1 cellular context compared by ENCODE assay signal in genomic region chr5:160466889-160467554, GRCh38.
TF ChIP-seq lines count a peak whose summit lies in the region.

No MANE protein-coding gene starts in this region.

TF ChIP-seq in GM23338, 12 proteins besides CTCF, POLR2A, EP300 and RAD21:
- TF ChIP-seq ZNF462 (CRISPR knock-in tag; IDR thresholded peaks at IDR 0.05): no peak
- TF ChIP-seq STAT1 (IDR thresholded peaks at IDR 0.05; ENCODE audit: unreplicated experiment): no peak
- TF ChIP-seq ZNF331 (CRISPR knock-in tag; IDR thresholded peaks at IDR 0.05; ENCODE audit: low read depth): no peak
- TF ChIP-seq NANOG (IDR thresholded peaks at IDR 0.05; ENCODE audit: borderline replicate concordance): no peak
- TF ChIP-seq EZH2phosphoT487 (IDR thresholded peaks at IDR 0.05; ENCODE audit: unreplicated experiment): no peak
- TF ChIP-seq JUNB (IDR thresholded peaks at IDR 0.05; ENCODE audit: unreplicated experiment): no peak
- TF ChIP-seq REST (IDR thresholded peaks at IDR 0.05; ENCODE audit: unreplicated experiment): no peak
